1 cellular context compared by ENCODE assay signal in genomic region chr17:67637901-67638641, GRCh38.
TF ChIP-seq lines count a peak whose summit lies in the region.

No MANE protein-coding gene starts in this region.

TF ChIP-seq in GM23338, 12 proteins besides CTCF, POLR2A, EP300 and RAD21 (continued from another document):
- TF ChIP-seq ZNF462 (CRISPR knock-in tag; IDR thresholded peaks at IDR 0.05): no peak
- no peak for TF ChIP-seq STAT1 (IDR thresholded peaks at IDR 0.05; ENCODE audit: unreplicated experiment)
- TF ChIP-seq EZH2 (IDR thresholded peaks at IDR 0.05; ENCODE audit: low read depth, unreplicated experiment): no peak
- TF ChIP-seq ZNF331 (CRISPR knock-in tag; IDR thresholded peaks at IDR 0.05; ENCODE audit: low read depth): no peak
